Comparison of ENCODE assay signal across 8 cellular contexts in the genomic region with DNA sequence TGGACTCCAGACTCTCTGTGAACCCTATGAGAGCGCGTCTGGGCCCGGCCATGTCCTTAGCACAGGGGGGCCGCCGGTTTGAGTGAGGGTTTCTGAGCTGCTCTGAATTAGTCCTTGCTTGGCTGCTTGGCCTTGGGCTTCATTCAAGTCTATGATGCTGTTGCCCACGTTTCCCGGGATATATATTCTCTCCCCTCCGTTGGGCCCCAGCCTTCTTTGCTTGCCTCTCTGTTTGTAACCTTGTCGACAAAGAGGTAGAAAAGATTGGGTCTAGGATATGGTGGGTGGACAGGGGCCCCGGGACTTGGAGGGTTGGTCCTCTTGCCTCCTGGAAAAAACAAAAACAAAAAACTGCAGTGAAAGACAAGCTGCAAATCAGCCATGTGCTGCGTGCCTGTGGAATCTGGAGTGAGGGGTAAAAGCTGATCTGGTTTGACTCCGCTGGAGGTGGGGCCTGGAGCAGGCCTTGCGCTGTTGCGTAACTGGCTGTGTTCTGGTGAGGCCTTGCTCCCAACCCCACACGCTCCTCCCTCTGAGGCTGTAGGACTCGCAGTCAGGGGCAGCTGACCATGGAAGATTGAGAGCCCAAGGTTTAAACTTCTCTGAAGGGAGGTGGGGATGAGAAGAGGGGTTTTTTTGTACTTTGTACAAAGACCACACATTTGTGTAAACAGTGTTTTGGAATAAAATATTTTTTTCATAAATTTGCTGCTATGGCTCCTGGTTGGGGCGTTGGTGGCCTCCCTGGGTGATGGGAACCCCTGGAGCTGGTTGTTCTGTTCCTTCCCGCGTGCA. TPM values are rescaled to one million over a fixed set of nuclear protein-coding genes. Genes with fewer than 3 reads are reported as not detected.
DNase-seq lines count a peak whose midpoint lies in the region; ATAC-seq and TF ChIP-seq lines count a peak whose summit lies in the region.

No MANE protein-coding gene starts in this region.

- 0 out of 2 replicates have a peak overlapping the region, but pooled peaks have one; percentile 38 for H3K9ac ChIP-seq in SU-DHL-6 (ENCODE audit: low read length)

- peaks cover 8 to 57% (median 13%) of the 10 kb centered on the region in 3 donors for H3K4me1 ChIP-seq in esophagus squamous epithelium
- peaks cover 13 to 62% of the 10 kb centered on the region in 2 donors for H3K4me1 ChIP-seq in naive thymus-derived CD4-positive, alpha-beta T cell (ENCODE audit: control insufficient read depth in 2 of 2, insufficient read depth in 2 of 2, low read length in 2 of 2)

- peak; percentile 16 for ATAC-seq in naive thymus-derived CD4-positive, alpha-beta T cell
- ATAC-seq in GM18511 (IDR thresholded peaks at IDR 0.05; ENCODE audit: unreplicated experiment) (no peak), GM18868 (IDR thresholded peaks at IDR 0.05; ENCODE audit: unreplicated experiment) (no peak)

- peaks cover 78% of the 10 kb centered on the region for H3K4me1 Mint-ChIP-seq in activated naive CD4-positive, alpha-beta T cell treated with anti-CD3 and anti-CD28 coated beads, Interleukin-2, amount 50 U/mL, for 24 hours
- H3K4me1 Mint-ChIP-seq in naive thymus-derived CD4-positive, alpha-beta T cell, result peaks cover 47 to 93% (median 78%) of the 10 kb centered on the region in 7 donors

- peak overlapping the region; percentile 56 for H3K4me2 ChIP-seq in SU-DHL-6 (ENCODE audit: low read depth, low read length, poor library complexity, severe bottlenecking)

- H3K27me3 ChIP-seq in SU-DHL-6 (ENCODE audit: low read length) (no peaks in the 10 kb centered on the region), esophagus squamous epithelium (no peaks in the 10 kb centered on the region)
- no peaks in the 10 kb centered on the region for H3K27me3 ChIP-seq in naive thymus-derived CD4-positive, alpha-beta T cell (ENCODE audit: control insufficient read depth in 2 of 2, insufficient read depth in 2 of 2, low read length in 2 of 2)

- H3K27ac ChIP-seq in SU-DHL-6 (ENCODE audit: low read depth, low read length), result no peak overlapping the region
- peak overlapping the region; percentile 53 to 85 (median 83) for H3K27ac ChIP-seq in esophagus squamous epithelium
- H3K27ac ChIP-seq in naive thymus-derived CD4-positive, alpha-beta T cell (ENCODE audit: low read depth, low read length), result peak overlapping the region; percentile 69

- no peak for TF ChIP-seq POLR2A in esophagus squamous epithelium (IDR thresholded peaks at IDR 0.05)

- H3K36me3 ChIP-seq in SU-DHL-6 (ENCODE audit: low read length), result no peaks in the 10 kb centered on the region
- H3K36me3 ChIP-seq in esophagus squamous epithelium, result peaks cover 14 to 96% (median 21%) of the 10 kb centered on the region in 3 donors
- peaks cover 7 to 47% (median 15%) of the 10 kb centered on the region in 3 experiments for H3K36me3 ChIP-seq in naive thymus-derived CD4-positive, alpha-beta T cell (ENCODE audit: control insufficient read depth in 2 of 3, insufficient read depth in 3 of 3, low read length in 3 of 3)

- POLR2A ChIA-PET in naive thymus-derived CD4-positive, alpha-beta T cell (lab: Charles Lee), result interaction anchor here (0.6 to 9.1 kb wide), 16 partner anchors 10 to 480 kb away, joined by 3 to 88 read pairs (median 8); a partner anchor contains a TSS

- peaks cover 26% of the 10 kb centered on the region for H3K36me3 Mint-ChIP-seq in activated naive CD4-positive, alpha-beta T cell treated with anti-CD3 and anti-CD28 coated beads, Interleukin-2, amount 50 U/mL, for 24 hours
- H3K36me3 Mint-ChIP-seq in naive thymus-derived CD4-positive, alpha-beta T cell, result peaks cover 0 to 34% (median 13%) of the 10 kb centered on the region in 5 donors

- TF ChIP-seq CTCF in SU-DHL-6 (IDR thresholded peaks at IDR 0.05; ENCODE audit: insufficient read depth, low read length, poor library complexity, severe bottlenecking) (no peak), esophagus squamous epithelium (IDR thresholded peaks at IDR 0.05) (no peak)

- no peak overlapping the region for H2AFZ ChIP-seq in SU-DHL-6 (ENCODE audit: low read depth, low read length, severe bottlenecking)

- H3K27ac Mint-ChIP-seq in activated naive CD4-positive, alpha-beta T cell treated with anti-CD3 and anti-CD28 coated beads, Interleukin-2, amount 50 U/mL, for 24 hours, result peak overlapping the region; percentile 93
- peak overlapping the region; percentile 71 to 96 (median 85) for H3K27ac Mint-ChIP-seq in naive thymus-derived CD4-positive, alpha-beta T cell

- H3K9me3 ChIP-seq in SU-DHL-6 (ENCODE audit: insufficient read depth, low read length) (no peaks in the 10 kb centered on the region), esophagus squamous epithelium (no peaks in the 10 kb centered on the region)
- no peaks in the 10 kb centered on the region for H3K9me3 ChIP-seq in naive thymus-derived CD4-positive, alpha-beta T cell (ENCODE audit: control insufficient read depth in 2 of 3, low read length in 3 of 3)

- intact Hi-C loops in esophagus squamous epithelium (cut with DNase I), result no loop called here
- intact Hi-C loops in naive thymus-derived CD4-positive, alpha-beta T cell (cut with micrococcal nuclease), result loop anchor here (1.0 to 10.0 kb wide), 9 partner anchors 12 to 363 kb away; a partner anchor contains a TSS

- no peaks in the 10 kb centered on the region for H3K79me2 ChIP-seq in SU-DHL-6 (ENCODE audit: insufficient read depth, low read length)

- 42 to 73% methylated on average over 13 to 18 of the region's 19 CpGs for WGBS in esophagus squamous epithelium, 2 donors

- no peaks in the 10 kb centered on the region for H3K9me3 Mint-ChIP-seq in activated naive CD4-positive, alpha-beta T cell treated with anti-CD3 and anti-CD28 coated beads, Interleukin-2, amount 50 U/mL, for 24 hours
- no peaks in the 10 kb centered on the region for H3K9me3 Mint-ChIP-seq in naive thymus-derived CD4-positive, alpha-beta T cell

- H4K20me1 ChIP-seq in SU-DHL-6 (ENCODE audit: low read depth, low read length), result no peaks in the 10 kb centered on the region

- CTCF ChIA-PET in naive thymus-derived CD4-positive, alpha-beta T cell (lab: Charles Lee), result interaction anchor here (0.6 to 9.4 kb wide), 15 partner anchors 8 to 206 kb away, joined by 3 to 54 read pairs (median 4); a partner anchor contains a TSS

- no peak overlapping the region for H3K4me3 ChIP-seq in SU-DHL-6 (ENCODE audit: insufficient read depth, low read length, poor library complexity, severe bottlenecking)
- H3K4me3 ChIP-seq in esophagus squamous epithelium, result peak overlapping the region in 1 of 4 donors; percentile 39
- H3K4me3 ChIP-seq in naive thymus-derived CD4-positive, alpha-beta T cell (ENCODE audit: low read length), result no peak overlapping the region

- H3K9me2 ChIP-seq in SU-DHL-6 (replicated peaks; ENCODE audit: insufficient read depth, low read length), result no peaks in the 10 kb centered on the region

- H3K4me3 Mint-ChIP-seq in activated naive CD4-positive, alpha-beta T cell treated with anti-CD3 and anti-CD28 coated beads, Interleukin-2, amount 50 U/mL, for 24 hours, result peak overlapping the region; percentile 80
- peak overlapping the region; percentile 62 to 82 (median 72) for H3K4me3 Mint-ChIP-seq in naive thymus-derived CD4-positive, alpha-beta T cell

- no peaks in the 10 kb centered on the region for H3K27me3 Mint-ChIP-seq in activated naive CD4-positive, alpha-beta T cell treated with anti-CD3 and anti-CD28 coated beads, Interleukin-2, amount 50 U/mL, for 24 hours
- no peaks in the 10 kb centered on the region for H3K27me3 Mint-ChIP-seq in naive thymus-derived CD4-positive, alpha-beta T cell

- no peaks in the 10 kb centered on the region for H3F3A ChIP-seq in SU-DHL-6 (ENCODE audit: insufficient read depth)

- DNase-seq in activated naive CD4-positive, alpha-beta T cell treated with Interleukin-2 at 50 U/mL for 16 hours, result no peak
- DNase-seq in esophagus squamous epithelium (lab: John Stamatoyannopoulos, UW) (no peak), DMS 273 treated with DMSO at 0.1 percent for 48 hours (lab: John Stamatoyannopoulos, UW) (no peak)
- peak in 2 of 9 donors; percentile 14 to 20 for DNase-seq in naive thymus-derived CD4-positive, alpha-beta T cell

RNA-seq across cellular contexts. Expression of a gene that starts 23.1 kb away (rescaled TPM):
- total RNA-seq in esophagus squamous epithelium, result 10 to 100 TPM in 3 of 4 donors, 1 to 10 TPM in 1; 7.3 to 34.3 (median 14.0) TPM
- 100 to 1,000 TPM; 111 to 162 (median 150) TPM for total RNA-seq in naive thymus-derived CD4-positive, alpha-beta T cell
- polyA plus RNA-seq in naive thymus-derived CD4-positive, alpha-beta T cell, result 100 to 1,000 TPM in 1 of 2 donors, 10 to 100 TPM in 1; 72.8 to 150 TPM

RNA-seq across cellular contexts. Expression of a gene that starts 35.2 kb away (rescaled TPM):
- total RNA-seq in esophagus squamous epithelium, result 10 to 100 TPM; 17.9 to 57.6 (median 19.5) TPM
- total RNA-seq in naive thymus-derived CD4-positive, alpha-beta T cell, result 100 to 1,000 TPM; 143 to 192 (median 183) TPM
- 100 to 1,000 TPM in 1 of 2 donors, 10 to 100 TPM in 1; 98.0 to 135 TPM for polyA plus RNA-seq in naive thymus-derived CD4-positive, alpha-beta T cell
